1 cellular context compared by ENCODE assay signal in genomic region chr1:58446368-58446767, GRCh38.
TF ChIP-seq lines count a peak whose summit lies in the region.

No MANE protein-coding gene starts in this region.

TF ChIP-seq in HepG2, 621 proteins besides CTCF, POLR2A, EP300 and RAD21 (continued from another document):
- TF ChIP-seq ARID5B (CRISPR knock-in tag; IDR thresholded peaks at IDR 0.05), result peak; percentile 52; the same call in 1 of the 2 replicates
- TF ChIP-seq RELA (CRISPR knock-in tag; IDR thresholded peaks at IDR 0.05), result no peak
